In the genomic region with DNA sequence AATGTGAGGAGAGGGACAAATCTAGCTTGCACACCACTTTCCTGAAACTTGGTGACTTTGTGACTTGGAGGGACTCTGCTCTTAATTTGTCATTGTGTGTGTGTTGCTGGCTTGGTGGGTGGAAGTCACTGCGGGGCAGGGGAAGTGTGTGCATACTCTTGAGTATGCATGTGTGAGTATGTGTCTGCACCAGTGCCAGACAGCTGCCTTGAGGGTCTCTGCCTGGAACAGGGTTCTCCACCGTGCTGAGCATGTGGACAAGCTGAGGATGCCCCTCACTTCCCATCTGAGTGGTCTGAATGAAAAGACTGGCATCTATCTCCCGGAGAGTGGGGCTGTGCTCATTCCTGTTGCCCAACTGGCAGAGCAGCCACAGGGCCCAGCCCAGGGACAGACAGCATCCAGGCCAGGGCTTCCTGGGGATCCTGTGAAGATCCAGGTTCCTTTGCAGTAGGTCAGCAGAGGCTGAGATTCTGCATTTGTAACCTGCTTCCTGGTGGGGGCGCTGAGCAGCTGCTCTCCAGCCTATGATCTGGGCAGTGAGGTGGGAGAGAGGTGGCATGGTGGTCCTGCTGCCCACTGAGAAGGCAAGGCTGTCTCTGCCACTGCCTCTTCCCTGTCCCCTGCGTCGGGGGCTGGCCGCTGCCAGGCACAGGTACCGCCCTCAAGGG, we compare ENCODE assay signal across 9 cellular contexts.
DNase-seq lines count a peak whose midpoint lies in the region; ATAC-seq and TF ChIP-seq lines count a peak whose summit lies in the region.
"Had no signal": no experiment of that assay in that cellular context is flagged by ENCODE, and none has a peak within 500 bp of the region (broad histone marks: within the 10 kb centered on the region; RNA-seq: fewer than 3 reads in every experiment).

No MANE protein-coding gene starts in this region.

- H3K4me1 ChIP-seq in cardiac muscle cell (ENCODE audit: low read depth), result peaks cover 40% of the 10 kb centered on the region

- DNase-seq in cardiac muscle cell (ENCODE audit: low read depth in 1 of 2, low spot score in 1 of 2) (peak in 1 of 2 donors; percentile 32), Right ventricle myocardium superior (no peak), astrocyte of the hippocampus (ENCODE audit: low read depth, low spot score) (peak; percentile 35), kidney tubule cell (ENCODE audit: low spot score) (peak; percentile 44), NCI-H1092 treated with DMSO at 0.1 percent for 48 hours (lab: John Stamatoyannopoulos, UW) (no peak), superior temporal gyrus (ENCODE audit: extremely low spot score) (no peak), NCI-H128 (lab: John Stamatoyannopoulos, UW; ENCODE audit: unreplicated experiment) (no peak)
- no peak for DNase-seq in stimulated activated CD4-positive, alpha-beta T cell treated with anti-CD3 and anti-CD28 coated beads, Interleukin-12 subunit alpha, Interleukin-12 subunit beta, amount 100 ng/mL, for 4 hours
- DNase-seq: adrenal gland had no signal

- H3K36me3 ChIP-seq in cardiac muscle cell, result no peaks in the 10 kb centered on the region
- H3K36me3 ChIP-seq: adrenal gland had no signal

- H3K4me3 ChIP-seq in cardiac muscle cell, result no peak overlapping the region
- H3K4me3 ChIP-seq: adrenal gland had no signal

- peak; percentile 35 for TF ChIP-seq CTCF in cardiac muscle cell (IDR thresholded peaks at IDR 0.05; ENCODE audit: low read depth, low read length)

- H3K9me3 ChIP-seq in cardiac muscle cell (ENCODE audit: low read depth), result no peaks in the 10 kb centered on the region
- H3K9me3 ChIP-seq: adrenal gland had no signal

- no peak for ATAC-seq in Right ventricle myocardium superior (ENCODE audit: poor library complexity)

- intact Hi-C loops in Right ventricle myocardium superior (cut with DNase I), result loop anchor here (5.0 kb wide), 1 partner anchor 74 kb away; no protein-coding TSS in a partner anchor

- H3K27ac ChIP-seq in cardiac muscle cell, result peak overlapping the region; percentile 47

- no peaks in the 10 kb centered on the region for H3K27me3 ChIP-seq in cardiac muscle cell
- H3K27me3 ChIP-seq: adrenal gland had no signal

Comparison
In these comparisons a context has a peak if more than half of its experiments do, and no peak if none do; other contexts are left out.
1. DNase-seq: peak in astrocyte of the hippocampus (single experiment) and kidney tubule cell (single experiment); none in Right ventricle myocardium superior (single experiment), stimulated activated CD4-positive, alpha-beta T cell treated with anti-CD3 and anti-CD28 coated beads, Interleukin-12 subunit alpha, Interleukin-12 subunit beta, amount 100 ng/mL, for 4 hours (single experiment), NCI-H1092 treated with DMSO at 0.1 percent for 48 hours (single experiment), superior temporal gyrus (single experiment) and NCI-H128 (single experiment).